Comparison of ENCODE assay signal across 1 cellular context in genomic region chr10:132417957-132418441, GRCh38.
TF ChIP-seq lines count a peak whose summit lies in the region.

No MANE protein-coding gene starts in this region.

TF ChIP-seq in WTC11, 78 proteins besides CTCF, POLR2A, EP300 and RAD21 (continued from another document):
- TF ChIP-seq PREB (CRISPR knock-in tag; IDR thresholded peaks at IDR 0.05; ENCODE audit: borderline replicate concordance) = no peak
